Comparison of ENCODE assay signal across 9 cellular contexts in genomic region chr22:29311468-29312217, GRCh38. TPM values are rescaled to one million over a fixed set of nuclear protein-coding genes. Genes with fewer than 3 reads are reported as not detected.
DNase-seq lines count a peak whose midpoint lies in the region; ATAC-seq, FAIRE-seq and TF ChIP-seq lines count a peak whose summit lies in the region.
"Had no signal": no experiment of that assay in that cellular context is flagged by ENCODE, and none has a peak within 500 bp of the region (broad histone marks: within the 10 kb centered on the region; RNA-seq: fewer than 3 reads in every experiment).

No MANE protein-coding gene starts in this region.

- H2AFZ ChIP-seq in GM23248: 0 out of 2 replicates have a peak overlapping the region, but pooled peaks have one; percentile 25
- H2AFZ ChIP-seq in Karpas-422 (ENCODE audit: low read length): no peak overlapping the region

- FAIRE-seq in kidney (lab: Jason Lieb, UNC): no peak

- H3K9ac ChIP-seq in GM23248: peak overlapping the region; percentile 86
- no peak overlapping the region for H3K9ac ChIP-seq in kidney (ENCODE audit: low read length in 2 of 2)
- peak overlapping the region in 2 of 5 donors; percentile 23 to 66 for H3K9ac ChIP-seq in subcutaneous abdominal adipose tissue (ENCODE audit: low read length in 5 of 5)
- H3K9ac ChIP-seq in Karpas-422 (ENCODE audit: low read length): no peak overlapping the region

- WGBS in GM23248 (ENCODE audit: low coverage in 1 of 2, low lambda C conversion rate in 2 of 2, missing lambda C conversion rate in 2 of 2), 2 experiments: 32 to 34% methylated on average over 42 to 45 of the region's 49 CpGs

- H3K9me3 ChIP-seq in GM23248 (ENCODE audit: low read depth): no peaks in the 10 kb centered on the region
- H3K9me3 ChIP-seq in ascending aorta: no peaks in the 10 kb centered on the region
- no peaks in the 10 kb centered on the region for H3K9me3 ChIP-seq in kidney (ENCODE audit: control insufficient read depth in 1 of 2, low read length in 2 of 2)
- H3K9me3 ChIP-seq in subcutaneous abdominal adipose tissue (ENCODE audit: control insufficient read depth in 5 of 5, low read length in 5 of 5): no peaks in the 10 kb centered on the region
- no peaks in the 10 kb centered on the region for H3K9me3 ChIP-seq in Karpas-422 (ENCODE audit: low read length)

- H4K20me1 ChIP-seq in GM23248 (ENCODE audit: insufficient read depth): no peaks in the 10 kb centered on the region
- peaks cover 15% of the 10 kb centered on the region for H4K20me1 ChIP-seq in Karpas-422 (ENCODE audit: insufficient read depth, low read depth, low read length)

- H3K4me2 ChIP-seq in GM23248 (ENCODE audit: unreplicated experiment) (peak overlapping the region; percentile 33), Karpas-422 (ENCODE audit: low read depth, low read length, poor library complexity, severe bottlenecking) (no peak overlapping the region)

- DNase-seq in GM23248 (peak; percentile 61), ascending aorta (ENCODE audit: low spot score in 2 of 2) (no peak), kidney (peak; percentile 84), NOMO-1 treated with DMSO at 0.1 percent for 48 hours (lab: John Stamatoyannopoulos, UW; ENCODE audit: unreplicated experiment) (no peak), Karpas-422 (no peak), HK-2 (ENCODE audit: unreplicated experiment) (no peak)

- peaks cover 26% of the 10 kb centered on the region for H3K27me3 ChIP-seq in GM23248 (replicated peaks; ENCODE audit: insufficient read depth)
- peaks cover 13% of the 10 kb centered on the region for H3K27me3 ChIP-seq in ascending aorta
- H3K27me3 ChIP-seq in subcutaneous abdominal adipose tissue (ENCODE audit: control insufficient read depth in 5 of 5, insufficient read depth in 4 of 5, low read length in 5 of 5): peaks cover 13 to 27% (median 22%) of the 10 kb centered on the region in 5 donors
- no peaks in the 10 kb centered on the region for H3K27me3 ChIP-seq in Karpas-422 (ENCODE audit: low read length)

- in situ Hi-C loops in GM23248 (cut with MboI): no loop called here

- no peak for ATAC-seq in HG03354 (IDR thresholded peaks at IDR 0.05; ENCODE audit: poor library complexity, severe bottlenecking, unreplicated experiment)

- intact Hi-C loops in ascending aorta (cut with DNase I) (loop anchor here (1.0 kb wide), 1 partner anchor 242 kb away; the partner anchor contains the start of gene THOC5), kidney (cut with DNase I) (no loop called here)

- H3K9me2 ChIP-seq in GM23248 (ENCODE audit: insufficient read depth): no peaks in the 10 kb centered on the region
- no peaks in the 10 kb centered on the region for H3K9me2 ChIP-seq in Karpas-422 (replicated peaks; ENCODE audit: insufficient read depth, low read length)

- H3K4me3 ChIP-seq in GM23248: peak overlapping the region; percentile 38
- H3K4me3 ChIP-seq in ascending aorta: peak overlapping the region; percentile 21 to 55
- H3K4me3 ChIP-seq in kidney (ENCODE audit: low read length in 2 of 2): no peak overlapping the region
- peak overlapping the region; percentile 29 to 52 (median 38) for H3K4me3 ChIP-seq in subcutaneous abdominal adipose tissue (ENCODE audit: low read depth in 1 of 5, low read length in 5 of 5)
- no peak overlapping the region for H3K4me3 ChIP-seq in Karpas-422 (ENCODE audit: low read length)

- no peaks in the 10 kb centered on the region; the same call in 1 of the 2 replicates for H3F3A ChIP-seq in GM23248 (ENCODE audit: insufficient read depth)

- TF ChIP-seq CTCF in ascending aorta (IDR thresholded peaks at IDR 0.05) (no peak), kidney (IDR thresholded peaks at IDR 0.05; ENCODE audit: borderline replicate concordance, extremely low read depth, insufficient read depth) (no peak)

- H3K79me2 ChIP-seq in GM23248 (ENCODE audit: insufficient read depth) (peaks cover 24% of the 10 kb centered on the region), Karpas-422 (ENCODE audit: low read length) (no peaks in the 10 kb centered on the region)

- no peaks in the 10 kb centered on the region for H3K36me3 ChIP-seq in GM23248 (ENCODE audit: low read depth)
- H3K36me3 ChIP-seq in ascending aorta: no peaks in the 10 kb centered on the region
- no peaks in the 10 kb centered on the region for H3K36me3 ChIP-seq in kidney (ENCODE audit: control insufficient read depth in 1 of 2, insufficient read depth in 2 of 2, low read length in 2 of 2)
- H3K36me3 ChIP-seq in subcutaneous abdominal adipose tissue (ENCODE audit: control insufficient read depth in 5 of 5, insufficient read depth in 5 of 5, low read length in 5 of 5): peaks cover 0 to 5% (median 0%) of the 10 kb centered on the region in 5 donors
- H3K36me3 ChIP-seq in Karpas-422 (ENCODE audit: insufficient read depth, low read length): no peaks in the 10 kb centered on the region; the same call in 1 of the 2 replicates

- H3K27ac ChIP-seq in GM23248 (peak overlapping the region; percentile 84), ascending aorta (peak overlapping the region; percentile 48 to 69), kidney (ENCODE audit: low read depth in 2 of 2, low read length in 2 of 2) (no peak overlapping the region), subcutaneous abdominal adipose tissue (ENCODE audit: low read depth, low read length) (peak overlapping the region; percentile 62), Karpas-422 (ENCODE audit: low read length) (no peak overlapping the region)

- H3K4me1 ChIP-seq in GM23248 (ENCODE audit: insufficient read depth): peaks cover 21% of the 10 kb centered on the region
- H3K4me1 ChIP-seq in ascending aorta: peaks cover 35 to 61% of the 10 kb centered on the region in 2 donors
- H3K4me1 ChIP-seq in kidney (ENCODE audit: control insufficient read depth in 1 of 2, insufficient read depth in 1 of 2, low read depth in 1 of 2, low read length in 2 of 2): peaks cover 8 to 44% of the 10 kb centered on the region in 2 donors
- H3K4me1 ChIP-seq in subcutaneous abdominal adipose tissue (ENCODE audit: control insufficient read depth in 5 of 5, insufficient read depth in 5 of 5, low read length in 5 of 5): peaks cover 15 to 84% (median 66%) of the 10 kb centered on the region in 5 donors
- peaks cover 7% of the 10 kb centered on the region for H3K4me1 ChIP-seq in Karpas-422 (ENCODE audit: low read length)

RNA-seq across cellular contexts. Expression of gene RASL10A, which starts 3.9 kb away (rescaled TPM):
- not detected in 2 replicates for total RNA-seq in GM23248 (2014; rRNA removed; shearing (Covaris generic))
- polyA plus RNA-seq in GM23248 (2016; fragmentation: Nextera tagmentation; extraction: Ambion mirVana) (0.13 and 0.20 TPM in 2 replicates), kidney (ENCODE audit: insufficient read depth, low read depth, low replicate concordance) (0.73 TPM)
- total RNA-seq in ascending aorta (not detected), kidney (1.2 TPM)
- 0.76 TPM in 1 of 2 replicates, not detected in the other for total RNA-seq in Karpas-422 (2014; rRNA removed; shearing (Covaris generic); ENCODE audit: low replicate concordance)
- polyA plus RNA-seq: naive thymus-derived CD4-positive, alpha-beta T cell had no signal

RNA-seq across cellular contexts. Expression of gene GAS2L1, which starts 5.2 kb away (rescaled TPM):
- total RNA-seq in GM23248 (2014; rRNA removed; shearing (Covaris generic)): 23.7 and 26.3 TPM in 2 replicates
- polyA plus RNA-seq in GM23248 (2016; fragmentation: Nextera tagmentation; extraction: Ambion mirVana) (21.2 and 22.7 TPM in 2 replicates), kidney (ENCODE audit: insufficient read depth, low read depth, low replicate concordance) (24.2 TPM)
- total RNA-seq in ascending aorta (99.3 TPM), kidney (27.2 TPM)
- not detected in 2 replicates for total RNA-seq in Karpas-422 (2014; rRNA removed; shearing (Covaris generic); ENCODE audit: low replicate concordance)

RNA-seq across cellular contexts. Expression of gene EWSR1, which starts 43.6 kb away (rescaled TPM):
- total RNA-seq in GM23248 (2014; rRNA removed; shearing (Covaris generic)): 154 and 190 TPM in 2 replicates
- polyA plus RNA-seq in GM23248 (2016; fragmentation: Nextera tagmentation; extraction: Ambion mirVana) (198 and 210 TPM in 2 replicates), kidney (ENCODE audit: insufficient read depth, low read depth, low replicate concordance) (124 TPM)
- total RNA-seq in ascending aorta (133 TPM), kidney (214 TPM)
- 281 and 309 TPM in 2 replicates for total RNA-seq in Karpas-422 (2014; rRNA removed; shearing (Covaris generic); ENCODE audit: low replicate concordance)

RNA-seq across cellular contexts. Expression of gene RHBDD3, which starts 43.9 kb away (rescaled TPM):
- 37.3 and 43.5 TPM in 2 replicates for total RNA-seq in GM23248 (2014; rRNA removed; shearing (Covaris generic))
- polyA plus RNA-seq in GM23248 (2016; fragmentation: Nextera tagmentation; extraction: Ambion mirVana) (28.8 and 31.4 TPM in 2 replicates), kidney (ENCODE audit: insufficient read depth, low read depth, low replicate concordance) (26.3 TPM)
- total RNA-seq in ascending aorta (254 TPM), kidney (19.2 TPM)
- total RNA-seq in Karpas-422 (2014; rRNA removed; shearing (Covaris generic); ENCODE audit: low replicate concordance): 8.8 and 29.7 TPM in 2 replicates

Comparison
In these comparisons a context has a peak if more than half of its experiments do, and no peak if none do; other contexts are left out.
1. DNase-seq: peak in GM23248 (single experiment) and kidney (single experiment); none in ascending aorta (0 of 2), NOMO-1 treated with DMSO at 0.1 percent for 48 hours (single experiment), Karpas-422 (single experiment) and HK-2 (single experiment).
2. H3K27ac ChIP-seq: peak in GM23248 (single experiment), ascending aorta (2 of 2) and subcutaneous abdominal adipose tissue (single experiment); none in kidney (0 of 2) and Karpas-422 (single experiment).
3. H3K4me3 ChIP-seq: peak in GM23248 (single experiment), ascending aorta (2 of 2) and subcutaneous abdominal adipose tissue (5 of 5); none in kidney (0 of 2) and Karpas-422 (single experiment).
4. RNA of gene GAS2L1, which starts 5.2 kb away (total RNA-seq): 99.3 TPM in ascending aorta (single experiment), 27.2 TPM in kidney (single experiment) and 23.7 to 26.3 TPM in GM23248; not detected in Karpas-422; every median in the first group is over 10 times any median in the second.